ENCODE assay signal across 32 cellular contexts in the genomic region with DNA sequence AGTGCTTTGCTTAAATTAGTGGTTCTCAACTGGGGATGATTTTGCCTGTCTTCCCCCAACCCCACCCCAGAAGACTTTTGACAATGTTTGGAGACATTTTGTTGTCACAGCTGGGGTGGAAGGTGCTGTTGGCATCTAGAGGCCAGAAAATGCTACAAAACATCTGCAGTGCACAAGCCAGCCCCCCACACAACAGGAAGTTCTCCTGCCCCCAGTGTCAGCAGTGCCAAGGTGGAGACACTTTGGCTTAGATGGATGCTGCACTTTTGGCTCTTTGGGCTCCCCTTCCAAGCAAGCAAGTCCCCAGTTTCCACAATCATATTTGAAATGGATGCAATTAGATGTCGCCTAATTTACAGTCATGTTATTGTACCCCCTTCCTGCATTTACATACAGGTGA. TPM values are rescaled to one million over a fixed set of nuclear protein-coding genes. Genes with fewer than 3 reads are reported as not detected.
"Had no signal": no experiment of that assay in that cellular context is flagged by ENCODE, and none has a peak within 500 bp of the region (broad histone marks: within the 10 kb centered on the region; RNA-seq: fewer than 3 reads in every experiment).

No MANE protein-coding gene starts in this region.

- H3K27ac Mint-ChIP-seq: activated CD4-positive, alpha-beta memory T cell treated with anti-CD3 and anti-CD28 coated beads, Interleukin-2, amount 10 ng/mL, durations not matched to agents 7 days and 5 days; activated CD4-positive, alpha-beta T cell treated with anti-CD3 and anti-CD28 coated beads, Interleukin-2, amount 10 ng/mL, durations not matched to agents 7 days and 5 days; activated naive CD4-positive, alpha-beta T cell treated with anti-CD3 and anti-CD28 coated beads, Interleukin-2, amount 10 ng/mL, durations not matched to agents 7 days and 5 days; activated naive CD8-positive, alpha-beta T cell treated with anti-CD3 and anti-CD28 coated beads, Interleukin-2, amount 10 ng/mL, durations not matched to agents 7 days and 5 days; activated T-cell treated with anti-CD3 and anti-CD28 coated beads, Interleukin-2, amount 50 U/mL, for 24 hours; nephron progenitor cell; stimulated activated naive CD8-positive, alpha-beta T cell treated with anti-CD3 and anti-CD28 coated beads, Interleukin-15, Interleukin-2, amounts not matched to agents 100 ng/mL and 50 ng/mL, for 24 hours; type B pancreatic cell; WTC11 had no signal

- H3K36me3 Mint-ChIP-seq: activated naive CD8-positive, alpha-beta T cell treated with anti-CD3 and anti-CD28 coated beads, Interleukin-2, amount 10 ng/mL, durations not matched to agents 7 days and 5 days; brain; type B pancreatic cell; WTC11 had no signal

- H3K4me3 Mint-ChIP-seq: activated CD4-positive, alpha-beta memory T cell treated with anti-CD3 and anti-CD28 coated beads, Interleukin-2, amount 10 ng/mL, durations not matched to agents 7 days and 5 days; activated CD4-positive, alpha-beta T cell treated with anti-CD3 and anti-CD28 coated beads, Interleukin-2, amount 10 ng/mL, durations not matched to agents 7 days and 5 days; activated naive CD4-positive, alpha-beta T cell treated with anti-CD3 and anti-CD28 coated beads, Interleukin-2, amount 10 ng/mL, durations not matched to agents 7 days and 5 days; activated naive CD8-positive, alpha-beta T cell treated with anti-CD3 and anti-CD28 coated beads, Interleukin-2, amount 10 ng/mL, durations not matched to agents 7 days and 5 days; activated T-cell treated with anti-CD3 and anti-CD28 coated beads, Interleukin-2, amount 50 U/mL, for 24 hours; nephron progenitor cell; stimulated activated naive CD8-positive, alpha-beta T cell treated with anti-CD3 and anti-CD28 coated beads, Interleukin-15, Interleukin-2, amounts not matched to agents 100 ng/mL and 50 ng/mL, for 24 hours; type B pancreatic cell; WTC11 had no signal

- DNase-seq: activated CD4-positive, alpha-beta memory T cell treated with anti-CD3 and anti-CD28 coated beads, Interleukin-2, amount 10 ng/mL, durations not matched to agents 7 days and 5 days; activated CD4-positive, alpha-beta T cell treated with anti-CD3 and anti-CD28 coated beads for 1 hour; activated CD4-positive, alpha-beta T cell treated with anti-CD3 and anti-CD28 coated beads, Interleukin-2, amount 10 ng/mL, durations not matched to agents 7 days and 5 days; activated CD8-positive, alpha-beta memory T cell treated with anti-CD3 and anti-CD28 coated beads, Interleukin-2, amount 50 U/mL, for 48 hours; activated gamma-delta T cell; activated naive CD4-positive, alpha-beta T cell treated with anti-CD3 and anti-CD28 coated beads, Interleukin-2, amount 10 ng/mL, durations not matched to agents 7 days and 5 days; activated naive CD8-positive, alpha-beta T cell treated with anti-CD3 and anti-CD28 coated beads, Interleukin-2, amount 10 ng/mL, durations not matched to agents 7 days and 5 days; activated T-cell treated with anti-CD3 and anti-CD28 coated beads, Interleukin-2, amount 50 U/mL, for 24 hours; cortex of kidney; foreskin fibroblast; kidney; left colon; mammary epithelial cell; nephron progenitor cell; pancreas; stimulated activated CD4-positive, alpha-beta T cell treated with anti-CD3 and anti-CD28 coated beads, Interleukin-12 subunit alpha, Interleukin-12 subunit beta, amount 100 ng/mL, for 4 hours; stimulated activated CD4-positive, alpha-beta T cell treated with anti-CD3 and anti-CD28 coated beads, Interleukin-4, amount 100 ng/mL, for 1 hour; T1000 had no signal

- H3K4me3 ChIP-seq: ascending aorta, cardiac muscle cell, pancreas, prostate gland, skin epidermis, thoracic aorta, vagina had no signal

- H3K9me3 ChIP-seq: ascending aorta, pancreas, prostate gland, thoracic aorta, vagina had no signal

- H3K9me3 Mint-ChIP-seq: activated CD4-positive, alpha-beta memory T cell treated with anti-CD3 and anti-CD28 coated beads, Interleukin-2, amount 10 ng/mL, durations not matched to agents 7 days and 5 days; activated CD4-positive, alpha-beta T cell treated with anti-CD3 and anti-CD28 coated beads, Interleukin-2, amount 10 ng/mL, durations not matched to agents 7 days and 5 days; activated naive CD4-positive, alpha-beta T cell treated with anti-CD3 and anti-CD28 coated beads, Interleukin-2, amount 10 ng/mL, durations not matched to agents 7 days and 5 days; activated naive CD8-positive, alpha-beta T cell treated with anti-CD3 and anti-CD28 coated beads, Interleukin-2, amount 10 ng/mL, durations not matched to agents 7 days and 5 days; activated T-cell treated with anti-CD3 and anti-CD28 coated beads, Interleukin-2, amount 50 U/mL, for 24 hours; brain; nephron progenitor cell; stimulated activated naive CD8-positive, alpha-beta T cell treated with anti-CD3 and anti-CD28 coated beads, Interleukin-15, Interleukin-2, amounts not matched to agents 100 ng/mL and 50 ng/mL, for 24 hours; type B pancreatic cell; WTC11 had no signal

- H3K4me1 Mint-ChIP-seq: nephron progenitor cell had no signal

- H3K36me3 ChIP-seq: ascending aorta, cardiac muscle cell, pancreas, prostate gland, thoracic aorta, vagina had no signal

- H3K27me3 Mint-ChIP-seq: activated CD4-positive, alpha-beta memory T cell treated with anti-CD3 and anti-CD28 coated beads, Interleukin-2, amount 10 ng/mL, durations not matched to agents 7 days and 5 days; activated naive CD4-positive, alpha-beta T cell treated with anti-CD3 and anti-CD28 coated beads, Interleukin-2, amount 10 ng/mL, durations not matched to agents 7 days and 5 days; activated T-cell treated with anti-CD3 and anti-CD28 coated beads, Interleukin-2, amount 50 U/mL, for 24 hours; stimulated activated naive CD8-positive, alpha-beta T cell treated with anti-CD3 and anti-CD28 coated beads, Interleukin-15, Interleukin-2, amounts not matched to agents 100 ng/mL and 50 ng/mL, for 24 hours had no signal

- H3K27me3 ChIP-seq: ascending aorta, vagina had no signal

- ATAC-seq: esophagus mucosa, left colon, pancreas, sciatic nerve had no signal

- H3K27ac ChIP-seq: ascending aorta, cardiac muscle cell, pancreas, prostate gland, skin epidermis, thoracic aorta, vagina had no signal

- H3K4me1 ChIP-seq: ascending aorta, pancreas, prostate gland, vagina had no signal

RNA-seq across cellular contexts. Expression of a gene that starts 2.7 kb away (rescaled TPM):
- total RNA-seq: ascending aorta, cardiac muscle cell, chondrocyte, endothelial cell of umbilical vein, esophagus mucosa, left colon, mammary epithelial cell, vagina had no signal
- polyA plus RNA-seq: cardiac muscle cell, endothelial cell of umbilical vein, mammary epithelial cell, pancreas had no signal
